In genomic region chr15:73387507-73388255, GRCh38 we compare ENCODE assay signal across 14 cellular contexts. TPM values are rescaled to one million over a fixed set of nuclear protein-coding genes. Genes with fewer than 3 reads are reported as not detected.
DNase-seq lines count a peak whose midpoint lies in the region; ATAC-seq, FAIRE-seq and TF ChIP-seq lines count a peak whose summit lies in the region.
"Had no signal": no experiment of that assay in that cellular context is flagged by ENCODE, and none has a peak within 500 bp of the region (broad histone marks: within the 10 kb centered on the region; RNA-seq: fewer than 3 reads in every experiment).

No MANE protein-coding gene starts in this region.

- FAIRE-seq in HepG2 (lab: Jason Lieb, UNC) (no peak), urothelium cell line (lab: Jason Lieb, UNC) (no peak)

- no peak overlapping the region for H2AFZ ChIP-seq in HepG2 (ENCODE audit: low read length)

- no peaks in the 10 kb centered on the region for H3K4me1 Mint-ChIP-seq in activated T-helper 2 cell treated with anti-CD3 and anti-CD28 coated beads, Interferon-gamma antibody, Interleukin-2, Interleukin-4, amounts not matched to agents 10 μg/mL and 5 μg/mL and 100 μg/mL, durations not matched to agents 14 hours and 24 hours and 36 hours (ENCODE audit: low read depth)
- H3K4me1 Mint-ChIP-seq: neural crest cell had no signal

- WGBS in HepG2 (ENCODE audit: low lambda C conversion rate), result 70% methylated on average over 8 of the region's 12 CpGs
- 37% methylated on average over 3 of the region's 12 CpGs for WGBS in right lobe of liver (ENCODE audit: insufficient coverage, low coverage, low lambda C conversion rate, missing lambda C conversion rate)
- WGBS in right cardiac atrium, result 65% methylated on average over 12 of the region's 12 CpGs

- H4K20me1 ChIP-seq in HepG2 (ENCODE audit: insufficient read depth, low read length), result no peaks in the 10 kb centered on the region

- no peak; the same call in 2 of the 3 replicates for ATAC-seq in HepG2
- ATAC-seq in right lobe of liver, result no peak
- peak in 1 of 2 donors; percentile 4 for ATAC-seq in right cardiac atrium

- no peak for TF ChIP-seq RAD21 in HepG2 (CRISPR knock-in tag; IDR thresholded peaks at IDR 0.05)

- peaks cover 3% of the 10 kb centered on the region for H3K27me3 Mint-ChIP-seq in activated T-helper 2 cell treated with anti-CD3 and anti-CD28 coated beads, Interferon-gamma antibody, Interleukin-2, Interleukin-4, amounts not matched to agents 10 μg/mL and 5 μg/mL and 100 μg/mL, durations not matched to agents 14 hours and 24 hours and 36 hours (ENCODE audit: low read depth)

- no peak overlapping the region for H3K4me2 ChIP-seq in HepG2 (ENCODE audit: low read depth, low read length)

- no peaks in the 10 kb centered on the region for H3K36me3 ChIP-seq in HepG2 (replicated peaks in 1 of 2; ENCODE audit: control insufficient read depth in 1 of 2, insufficient read depth in 2 of 2, low read length in 2 of 2)
- H3K36me3 ChIP-seq in right lobe of liver, result no peaks in the 10 kb centered on the region

- no peak overlapping the region for H3K27ac Mint-ChIP-seq in activated T-helper 2 cell treated with anti-CD3 and anti-CD28 coated beads, Interferon-gamma antibody, Interleukin-2, Interleukin-4, amounts not matched to agents 10 μg/mL and 5 μg/mL and 100 μg/mL, durations not matched to agents 14 hours and 24 hours and 36 hours

- no peak overlapping the region for H3K9ac ChIP-seq in HepG2 (ENCODE audit: insufficient read depth, low read depth, low read length)

- no peak overlapping the region for H3K4me3 Mint-ChIP-seq in activated T-helper 2 cell treated with anti-CD3 and anti-CD28 coated beads, Interferon-gamma antibody, Interleukin-2, Interleukin-4, amounts not matched to agents 10 μg/mL and 5 μg/mL and 100 μg/mL, durations not matched to agents 14 hours and 24 hours and 36 hours (ENCODE audit: low read depth)
- H3K4me3 Mint-ChIP-seq: neural crest cell had no signal

- no peaks in the 10 kb centered on the region for H3K79me2 ChIP-seq in HepG2 (ENCODE audit: insufficient read depth, low read length)

- no peaks in the 10 kb centered on the region for H3K9me3 Mint-ChIP-seq in activated T-helper 2 cell treated with anti-CD3 and anti-CD28 coated beads, Interferon-gamma antibody, Interleukin-2, Interleukin-4, amounts not matched to agents 10 μg/mL and 5 μg/mL and 100 μg/mL, durations not matched to agents 14 hours and 24 hours and 36 hours
- H3K9me3 Mint-ChIP-seq: neural crest cell had no signal

- POLR2A ChIA-PET in HepG2 (lab: Yijun Ruan, JAX), result no interaction called here

- TF ChIP-seq POLR2A in HepG2 (IDR thresholded peaks at IDR 0.05; ENCODE audit: insufficient read depth in 1 of 2, low read depth in 2 of 2, low read length in 2 of 2), result no peak
- TF ChIP-seq POLR2A in right lobe of liver (IDR thresholded peaks at IDR 0.05), result no peak

- H3K27me3 ChIP-seq in HepG2 (ENCODE audit: control insufficient read depth in 1 of 2, insufficient read depth in 2 of 2, low read length in 2 of 2), result peaks cover 2 to 4% of the 10 kb centered on the region in 2 experiments; a peak in 1 of 5 replicates
- H3K27me3 ChIP-seq in right lobe of liver, result no peaks in the 10 kb centered on the region
- no peaks in the 10 kb centered on the region for H3K27me3 ChIP-seq in right cardiac atrium (ENCODE audit: control insufficient read depth, insufficient read depth)

- no TSS peak for BruUV-seq in HepG2 (replicated peaks; lab: Mats Ljungman, UMichigan)

- H3K4me1 ChIP-seq in HepG2 (ENCODE audit: insufficient read depth, low read length), result peaks cover 18% of the 10 kb centered on the region
- no peaks in the 10 kb centered on the region for H3K4me1 ChIP-seq in right lobe of liver
- peaks cover 2% of the 10 kb centered on the region for H3K4me1 ChIP-seq in right cardiac atrium (ENCODE audit: control insufficient read depth, insufficient read depth, low read length)

- intact Hi-C loops in HepG2 (cut with micrococcal nuclease; ENCODE audit: unreplicated experiment), result no loop called here
- intact Hi-C loops in right lobe of liver (cut with DNase I), result no loop called here
- intact Hi-C loops in right cardiac atrium (cut with DNase I), result no loop called here
- intact Hi-C loops in activated T-helper 2 cell treated with anti-CD3 and anti-CD28 coated beads, Interferon-gamma antibody, Interleukin-2, Interleukin-4, amounts not matched to agents 10 μg/mL and 5 μg/mL and 100 μg/mL, durations not matched to agents 14 hours and 24 hours and 36 hours (cut with micrococcal nuclease), result no loop called here

- in situ Hi-C loops in HepG2 (cut with HindIII; ENCODE audit: extremely low pct_ligation_motif_present, low pct_unique_long_range_greater_than_20kb), result no loop called here

- CTCF ChIA-PET in HepG2 (lab: Yijun Ruan, JAX; ENCODE audit: low intra/inter-chr PET ratio, low total read pairs), result no interaction called here

- H3K9me3 ChIP-seq in HepG2 (ENCODE audit: low read length) (no peaks in the 10 kb centered on the region), right lobe of liver (no peaks in the 10 kb centered on the region), right cardiac atrium (ENCODE audit: control insufficient read depth, low read length) (no peaks in the 10 kb centered on the region)

- TF ChIP-seq EP300 in HepG2 (IDR thresholded peaks at IDR 0.05; ENCODE audit: low read depth in 2 of 2, low read length in 2 of 2) (no peak), HepG2 (CRISPR knock-in tag; IDR thresholded peaks at IDR 0.05; ENCODE audit: borderline replicate concordance) (no peak)

- H3K27ac ChIP-seq in HepG2 (ENCODE audit: extremely low read length, insufficient read depth, low read length) (no peak overlapping the region), right lobe of liver (no peak overlapping the region), right cardiac atrium (ENCODE audit: low read length) (peak overlapping the region; percentile 10)

- no peaks in the 10 kb centered on the region for H3K36me3 Mint-ChIP-seq in activated T-helper 2 cell treated with anti-CD3 and anti-CD28 coated beads, Interferon-gamma antibody, Interleukin-2, Interleukin-4, amounts not matched to agents 10 μg/mL and 5 μg/mL and 100 μg/mL, durations not matched to agents 14 hours and 24 hours and 36 hours (ENCODE audit: low read depth)

- TF ChIP-seq CTCF in HepG2 (CRISPR knock-in tag; IDR thresholded peaks at IDR 0.05), result no peak
- no peak for TF ChIP-seq CTCF in right lobe of liver (IDR thresholded peaks at IDR 0.05)

- DNase-seq in HepG2 (ENCODE audit: low spot score) (no peak), right lobe of liver (no peak), astrocyte of the hippocampus (ENCODE audit: low read depth, low spot score) (peak; percentile 10), right cardiac atrium (no peak), urothelium cell line (ENCODE audit: low spot score) (peak; percentile 16), midbrain (lab: John Stamatoyannopoulos, UW) (no peak)
- no peak for DNase-seq in activated T-helper 2 cell treated with anti-CD3 and anti-CD28 coated beads, Interferon-gamma antibody, Interleukin-2, Interleukin-4, amounts not matched to agents 10 μg/mL and 5 μg/mL and 100 μg/mL, durations not matched to agents 14 hours and 24 hours and 36 hours (ENCODE audit: low spot score)
- no peak for DNase-seq in stimulated activated CD4-positive, alpha-beta T cell treated with anti-CD3 and anti-CD28 coated beads, Interleukin-2, amount 100 ng/mL, for 24 hours
- DNase-seq: activated CD4-positive, alpha-beta T cell treated with anti-CD3 and anti-CD28 coated beads for 4 hours; caudate nucleus; MV-4-11; NCI-H526 treated with DMSO at 0.1 percent for 48 hours had no signal

- H3K4me3 ChIP-seq in HepG2 (replicated peaks in 1 of 3; ENCODE audit: insufficient read depth in 1 of 3, low read depth in 2 of 3, low read length in 3 of 3) (no peak overlapping the region), right lobe of liver (no peak overlapping the region), right cardiac atrium (ENCODE audit: low read length) (no peak overlapping the region)

RNA-seq across cellular contexts. Expression of gene HCN4, which starts 18.9 kb away (rescaled TPM):
- total RNA-seq in HepG2 (2016; rRNA removed; fragmentation: Illumina TruSeq; extraction: Trizol) (not detected in 2 replicates), right lobe of liver (under 1 TPM in 1 of 6 experiments, not detected in 5; 0.06 TPM), right cardiac atrium (10 to 100 TPM; 37.1 to 61.7 (median 48.7) TPM)
- total RNA-seq in HepG2 (2016; cell fraction: cytosol; rRNA removed; fragmentation: Illumina TruSeq; extraction: Trizol; ENCODE audit: low read depth), result not detected in 2 replicates
- total RNA-seq in HepG2 (2016; cell fraction: insoluble cytoplasmic fraction; rRNA removed; fragmentation: Illumina TruSeq; extraction: Trizol), result not detected in 2 replicates
- total RNA-seq in HepG2 (2016; cell fraction: membrane; rRNA removed; fragmentation: Illumina TruSeq; extraction: Trizol), result not detected in 2 replicates
- not detected in 2 replicates for total RNA-seq in HepG2 (2016; cell fraction: nucleus; rRNA removed; fragmentation: Illumina TruSeq; extraction: Trizol)
- polyA plus RNA-seq in HepG2 (2011; rRNA removed) (not detected in 2 replicates), right cardiac atrium (25.7 TPM)
- polyA plus RNA-seq in HepG2 (2011; cell fraction: cytosol; rRNA removed), result not detected in 2 replicates
- not detected in 2 replicates for polyA plus RNA-seq in HepG2 (2011; cell fraction: nucleus; rRNA removed)
- polyA plus RNA-seq in HepG2 (2012), result not detected in 2 replicates
- polyA plus RNA-seq in HepG2 (2016; cell fraction: cytosol; fragmentation: Illumina TruSeq; extraction: Trizol; ENCODE audit: low read depth), result not detected in 2 replicates
- not detected in 2 replicates for polyA plus RNA-seq in HepG2 (2016; cell fraction: insoluble cytoplasmic fraction; fragmentation: Illumina TruSeq; extraction: Trizol; ENCODE audit: low read depth)
- polyA plus RNA-seq in HepG2 (2016; cell fraction: membrane; fragmentation: Illumina TruSeq; extraction: Trizol; ENCODE audit: low read depth), result not detected in 2 replicates
- polyA plus RNA-seq in HepG2 (2016; cell fraction: nucleus; fragmentation: Illumina TruSeq; extraction: Trizol; ENCODE audit: insufficient read depth, low read depth), result not detected in 2 replicates
- polyA minus RNA-seq in HepG2 (2011; rRNA and poly(A)+ RNA removed; ENCODE audit: low replicate concordance), result 0.05 TPM in 1 of 2 replicates, not detected in the other
- not detected in 2 replicates for polyA minus RNA-seq in HepG2 (2011; cell fraction: cytosol; rRNA and poly(A)+ RNA removed)
- polyA minus RNA-seq in HepG2 (2011; cell fraction: nucleus; rRNA and poly(A)+ RNA removed), result not detected in 2 replicates
- total RNA-seq in activated T-helper 2 cell treated with anti-CD3 and anti-CD28 coated beads, Interferon-gamma antibody, Interleukin-2, Interleukin-4, amounts not matched to agents 10 μg/mL and 5 μg/mL and 100 μg/mL, durations not matched to agents 14 hours and 24 hours and 36 hours, result 0.02 TPM in 2 replicates
- polyA plus RNA-seq: esophagus had no signal

RNA-seq across cellular contexts. Expression of gene REC114, which starts 55.3 kb away (rescaled TPM):
- total RNA-seq in HepG2 (2016; rRNA removed; fragmentation: Illumina TruSeq; extraction: Trizol), result not detected in 2 replicates
- not detected in 2 replicates for total RNA-seq in HepG2 (2016; cell fraction: cytosol; rRNA removed; fragmentation: Illumina TruSeq; extraction: Trizol; ENCODE audit: low read depth)
- not detected in 2 replicates for total RNA-seq in HepG2 (2016; cell fraction: insoluble cytoplasmic fraction; rRNA removed; fragmentation: Illumina TruSeq; extraction: Trizol)
- not detected in 2 replicates for total RNA-seq in HepG2 (2016; cell fraction: membrane; rRNA removed; fragmentation: Illumina TruSeq; extraction: Trizol)
- not detected in 2 replicates for total RNA-seq in HepG2 (2016; cell fraction: nucleus; rRNA removed; fragmentation: Illumina TruSeq; extraction: Trizol)
- not detected in 2 replicates for polyA plus RNA-seq in HepG2 (2011; rRNA removed)
- polyA plus RNA-seq in HepG2 (2011; cell fraction: cytosol; rRNA removed), result not detected in 2 replicates
- not detected in 2 replicates for polyA plus RNA-seq in HepG2 (2011; cell fraction: nucleus; rRNA removed)
- not detected in 2 replicates for polyA plus RNA-seq in HepG2 (2012)
- not detected in 2 replicates for polyA plus RNA-seq in HepG2 (2016; cell fraction: cytosol; fragmentation: Illumina TruSeq; extraction: Trizol; ENCODE audit: low read depth)
- polyA plus RNA-seq in HepG2 (2016; cell fraction: insoluble cytoplasmic fraction; fragmentation: Illumina TruSeq; extraction: Trizol; ENCODE audit: low read depth), result not detected in 2 replicates
- not detected in 2 replicates for polyA plus RNA-seq in HepG2 (2016; cell fraction: membrane; fragmentation: Illumina TruSeq; extraction: Trizol; ENCODE audit: low read depth)
- polyA plus RNA-seq in HepG2 (2016; cell fraction: nucleus; fragmentation: Illumina TruSeq; extraction: Trizol; ENCODE audit: insufficient read depth, low read depth), result not detected in 2 replicates
- polyA minus RNA-seq in HepG2 (2011; rRNA and poly(A)+ RNA removed; ENCODE audit: low replicate concordance), result not detected in 2 replicates
- polyA minus RNA-seq in HepG2 (2011; cell fraction: cytosol; rRNA and poly(A)+ RNA removed), result not detected in 2 replicates
- polyA minus RNA-seq in HepG2 (2011; cell fraction: nucleus; rRNA and poly(A)+ RNA removed), result not detected in 2 replicates
- not detected for total RNA-seq in right lobe of liver
- total RNA-seq in right cardiac atrium, result 10 to 100 TPM in 1 of 4 donors, 1 to 10 TPM in 3; 3.4 to 12.1 (median 6.1) TPM
- 2.6 TPM for polyA plus RNA-seq in right cardiac atrium
- not detected in 2 replicates for total RNA-seq in activated T-helper 2 cell treated with anti-CD3 and anti-CD28 coated beads, Interferon-gamma antibody, Interleukin-2, Interleukin-4, amounts not matched to agents 10 μg/mL and 5 μg/mL and 100 μg/mL, durations not matched to agents 14 hours and 24 hours and 36 hours
- total RNA-seq: neural crest cell had no signal
- polyA plus RNA-seq: esophagus had no signal

Comparison
In these comparisons a context has a peak if more than half of its experiments do, and no peak if none do; other contexts are left out.
1. DNase-seq: peak in astrocyte of the hippocampus (single experiment) and urothelium cell line (single experiment); none in HepG2 (single experiment), right lobe of liver (0 of 3), right cardiac atrium (0 of 3), activated T-helper 2 cell treated with anti-CD3 and anti-CD28 coated beads, Interferon-gamma antibody, Interleukin-2, Interleukin-4, amounts not matched to agents 10 μg/mL and 5 μg/mL and 100 μg/mL, durations not matched to agents 14 hours and 24 hours and 36 hours (single experiment), stimulated activated CD4-positive, alpha-beta T cell treated with anti-CD3 and anti-CD28 coated beads, Interleukin-2, amount 100 ng/mL, for 24 hours (0 of 2) and midbrain (single experiment).
2. RNA of gene HCN4, which starts 18.9 kb away (total RNA-seq): 37.1 to 61.7 TPM in right cardiac atrium; 0.02 TPM in activated T-helper 2 cell treated with anti-CD3 and anti-CD28 coated beads, Interferon-gamma antibody, Interleukin-2, Interleukin-4, amounts not matched to agents 10 μg/mL and 5 μg/mL and 100 μg/mL, durations not matched to agents 14 hours and 24 hours and 36 hours, not detected in HepG2 and 0.06 TPM in right lobe of liver; every median in the first group is over 10 times any median in the second.